Comparison of ENCODE assay signal across 8 cellular contexts in genomic region chr3:57169872-57170623, GRCh38. TPM values are rescaled to one million over a fixed set of nuclear protein-coding genes. Genes with fewer than 3 reads are reported as not detected.
DNase-seq lines count a peak whose midpoint lies in the region; ATAC-seq and TF ChIP-seq lines count a peak whose summit lies in the region.

No MANE protein-coding gene starts in this region.

- ATAC-seq in HG02678 (IDR thresholded peaks at IDR 0.05; ENCODE audit: unreplicated experiment) (peak; percentile 69), left colon (peak; percentile 87), GM18858 (IDR thresholded peaks at IDR 0.05; ENCODE audit: unreplicated experiment) (no peak)

- H3K27me3 ChIP-seq in colonic mucosa, result no peaks in the 10 kb centered on the region

- H3K36me3 ChIP-seq in colonic mucosa, result no peaks in the 10 kb centered on the region

- H3K9me3 ChIP-seq in colonic mucosa, result no peaks in the 10 kb centered on the region

- TF ChIP-seq CTCF in GM10266 (IDR thresholded peaks at IDR 0.05; ENCODE audit: control insufficient read depth, insufficient read depth, low read depth, missing control alignments), result peak; percentile 82
- TF ChIP-seq CTCF in colonic mucosa (IDR thresholded peaks at IDR 0.05), result peak; percentile 83

- H3K9ac ChIP-seq in colonic mucosa (ENCODE audit: low read depth in 2 of 2, low read length in 2 of 2), result peak overlapping the region in 1 of 2 donors; percentile 51

- no peak overlapping the region for H3K27ac ChIP-seq in colonic mucosa

- H3K4me3 ChIP-seq in colonic mucosa, result peak overlapping the region; percentile 33

- intact Hi-C loops in colonic mucosa (cut with DNase I), result loop anchor here (5.0 to 10.0 kb wide), 2 partner anchors 57 to 65 kb away; partner anchors contain the start of gene APPL1
- intact Hi-C loops in left colon (cut with DNase I, micrococcal nuclease), result no loop called here

- DNase-seq in GM10266 (ENCODE audit: extremely low spot score), result peak; percentile 71
- DNase-seq in NCI-H2107 (lab: John Stamatoyannopoulos, UW), result peak; percentile 19
- DNase-seq in activated CD4-positive, alpha-beta T cell treated with anti-CD3 and anti-CD28 coated beads for 24 hours (ENCODE audit: low read depth in 2 of 2), result peak; percentile 49 to 60
- peak; percentile 69 for DNase-seq in colonic mucosa
- DNase-seq in left colon, result peak; percentile 58 to 74
- peak; percentile 52 for DNase-seq in stimulated activated CD4-positive, alpha-beta T cell treated with anti-CD3 and anti-CD28 coated beads, Interleukin-1b, Interleukin-23, amount 100 ng/mL, for 48 hours

- no peaks in the 10 kb centered on the region for H3K4me1 ChIP-seq in colonic mucosa

RNA-seq across cellular contexts. Expression of gene IL17RD, which starts 4.9 kb away (rescaled TPM):
- total RNA-seq in colonic mucosa (1 to 10 TPM; 2.0 to 5.6 TPM), left colon (1 to 10 TPM in 1 of 2 donors, under 1 TPM in 1; 0.85 to 2.7 TPM)

RNA-seq across cellular contexts. Expression of gene HESX1, which starts 29.7 kb away (rescaled TPM):
- total RNA-seq in colonic mucosa (under 1 TPM; 0.42 to 0.48 TPM), left colon (under 1 TPM in 1 of 2 donors, not detected in 1; 0.43 TPM)

RNA-seq across cellular contexts. Expression of gene APPL1, which starts 57.5 kb away (rescaled TPM):
- total RNA-seq in colonic mucosa, result 10 to 100 TPM; 25.8 to 34.9 TPM
- 10 to 100 TPM; 25.7 to 38.8 TPM for total RNA-seq in left colon

Comparison
In these comparisons a context has a peak if more than half of its experiments do, and no peak if none do; other contexts are left out.
1. DNase-seq: peak in every context shown above with its lines; median percentile 71 in GM10266; 69 in colonic mucosa; 66 in left colon; 54 in activated CD4-positive, alpha-beta T cell treated with anti-CD3 and anti-CD28 coated beads for 24 hours; 52 in stimulated activated CD4-positive, alpha-beta T cell treated with anti-CD3 and anti-CD28 coated beads, Interleukin-1b, Interleukin-23, amount 100 ng/mL, for 48 hours; 19 in NCI-H2107.